Comparison of ENCODE assay signal across 8 cellular contexts in the genomic region with DNA sequence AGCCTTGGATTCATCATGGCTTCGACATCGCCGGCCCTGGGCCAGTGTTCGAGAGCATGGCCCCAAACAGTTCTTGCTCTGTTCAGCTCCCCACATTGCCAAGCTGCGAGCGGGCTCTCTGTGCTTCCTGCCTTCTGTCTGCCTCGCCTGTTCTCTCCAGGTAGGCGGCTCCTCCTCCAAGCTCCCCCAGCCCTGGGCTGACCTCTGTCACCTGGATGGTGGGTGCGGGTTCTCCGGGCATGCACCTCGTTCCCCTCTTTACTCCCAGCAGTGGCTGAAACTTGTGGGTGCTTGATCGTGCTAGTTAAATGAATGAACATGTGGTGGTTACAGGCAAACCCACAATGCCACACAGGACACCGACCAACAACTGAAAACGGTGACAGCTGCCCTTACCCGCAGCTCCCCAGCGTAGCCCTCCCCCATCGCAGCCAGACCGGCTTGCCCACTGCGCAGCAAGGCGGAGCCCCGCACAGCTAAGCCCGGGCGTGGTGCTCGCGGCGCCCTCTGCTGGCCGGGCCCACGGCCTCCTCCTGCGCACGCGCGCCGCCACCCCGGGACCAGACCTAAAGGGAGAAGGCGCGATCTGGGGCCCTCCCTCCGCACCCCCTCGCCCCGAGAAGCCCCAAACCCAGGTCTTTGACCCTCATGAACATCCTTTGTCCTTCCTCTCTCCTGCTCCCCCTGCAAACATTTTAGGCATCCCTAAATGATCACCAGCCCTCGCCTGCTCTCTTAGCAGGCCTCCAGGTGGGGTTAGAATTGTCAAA. TPM values are rescaled to one million over a fixed set of nuclear protein-coding genes. Genes with fewer than 3 reads are reported as not detected.
DNase-seq lines count a peak whose midpoint lies in the region; ATAC-seq and TF ChIP-seq lines count a peak whose summit lies in the region.

No MANE protein-coding gene starts in this region.

- no peaks in the 10 kb centered on the region for H3K9me3 ChIP-seq in CD4-positive, CD25-positive, alpha-beta regulatory T cell (ENCODE audit: control insufficient read depth in 2 of 2, low read length in 2 of 2)
- H3K9me3 ChIP-seq in effector memory CD4-positive, alpha-beta T cell (ENCODE audit: control insufficient read depth, low read length), result no peaks in the 10 kb centered on the region
- no peaks in the 10 kb centered on the region for H3K9me3 ChIP-seq in mesenchymal stem cell (ENCODE audit: control insufficient read depth, low read length)

- no peaks in the 10 kb centered on the region for H3K36me3 ChIP-seq in CD4-positive, CD25-positive, alpha-beta regulatory T cell (ENCODE audit: control insufficient read depth, insufficient read depth, low read length)
- no peaks in the 10 kb centered on the region for H3K36me3 ChIP-seq in effector memory CD4-positive, alpha-beta T cell (ENCODE audit: control insufficient read depth, insufficient read depth, low read length)
- H3K36me3 ChIP-seq in mesenchymal stem cell (ENCODE audit: control insufficient read depth in 1 of 2, insufficient read depth in 2 of 2, low read depth in 1 of 2, low read length in 2 of 2), result no peaks in the 10 kb centered on the region

- no peaks in the 10 kb centered on the region for H3K79me1 ChIP-seq in mesenchymal stem cell (replicated peaks; ENCODE audit: low read length, poor library complexity, severe bottlenecking)

- H3K4me1 ChIP-seq in CD4-positive, CD25-positive, alpha-beta regulatory T cell (ENCODE audit: control insufficient read depth, insufficient read depth, low read length, poor library complexity, severe bottlenecking), result peaks cover 30% of the 10 kb centered on the region
- H3K4me1 ChIP-seq in effector memory CD4-positive, alpha-beta T cell (ENCODE audit: control insufficient read depth, insufficient read depth, low read length, poor library complexity, severe bottlenecking), result peaks cover 18% of the 10 kb centered on the region
- peaks cover 35% of the 10 kb centered on the region for H3K4me1 ChIP-seq in mesenchymal stem cell (ENCODE audit: control insufficient read depth, insufficient read depth, low read depth, low read length)

- peak overlapping the region; percentile 98 for H3K27ac ChIP-seq in CD4-positive, CD25-positive, alpha-beta regulatory T cell (ENCODE audit: insufficient read depth, low read length, poor library complexity, severe bottlenecking)
- peak overlapping the region; percentile 78 for H3K27ac ChIP-seq in HL-60 (replicated peaks)
- peak overlapping the region; percentile 99 for H3K27ac ChIP-seq in effector memory CD4-positive, alpha-beta T cell (ENCODE audit: insufficient read depth, low read length, poor library complexity, severe bottlenecking)
- H3K27ac ChIP-seq in mesenchymal stem cell (ENCODE audit: low read length, poor library complexity, severe bottlenecking), result peak overlapping the region; percentile 95

- peak overlapping the region; percentile 97 for H4K8ac ChIP-seq in mesenchymal stem cell (ENCODE audit: low read length)

- no peak overlapping the region for H3K23ac ChIP-seq in mesenchymal stem cell (ENCODE audit: low read length in 2 of 2)

- H3K4me3 Mint-ChIP-seq in CD4-positive, CD25-positive, alpha-beta regulatory T cell, result peak overlapping the region; percentile 92 to 95 (median 95)

- peak overlapping the region in 1 of 2 experiments; percentile 82 for H3K14ac ChIP-seq in mesenchymal stem cell (ENCODE audit: low read length in 2 of 2)

- 14% methylated on average over 36 of the region's 40 CpGs for WGBS in mesenchymal stem cell

- peaks cover 18% of the 10 kb centered on the region for H3K27me3 Mint-ChIP-seq in CD4-positive, CD25-positive, alpha-beta regulatory T cell

- peak; percentile 83 to 84 for ATAC-seq in CD4-positive, CD25-positive, alpha-beta regulatory T cell (ENCODE audit: low read depth in 2 of 2)
- ATAC-seq in GM19463 (IDR thresholded peaks at IDR 0.05; ENCODE audit: unreplicated experiment), result peak; percentile 69

- H3K27me3 ChIP-seq in CD4-positive, CD25-positive, alpha-beta regulatory T cell (ENCODE audit: control insufficient read depth, insufficient read depth, low read length), result no peaks in the 10 kb centered on the region
- no peaks in the 10 kb centered on the region for H3K27me3 ChIP-seq in HL-60 (ENCODE audit: insufficient read depth, poor library complexity, severe bottlenecking)
- H3K27me3 ChIP-seq in effector memory CD4-positive, alpha-beta T cell (replicated peaks; ENCODE audit: control insufficient read depth, insufficient read depth, low read length, poor library complexity, severe bottlenecking), result no peaks in the 10 kb centered on the region
- no peaks in the 10 kb centered on the region for H3K27me3 ChIP-seq in mesenchymal stem cell (ENCODE audit: control insufficient read depth in 1 of 2, insufficient read depth in 1 of 2, low read length in 2 of 2)

- no peaks in the 10 kb centered on the region for H3K36me3 Mint-ChIP-seq in CD4-positive, CD25-positive, alpha-beta regulatory T cell

- H2BK15ac ChIP-seq in mesenchymal stem cell (ENCODE audit: low read depth, poor library complexity, severe bottlenecking), result no peak overlapping the region

- peak overlapping the region; percentile 72 for H3K4me2 ChIP-seq in mesenchymal stem cell (ENCODE audit: low read length, poor library complexity, severe bottlenecking)

- H3K4me1 Mint-ChIP-seq in CD4-positive, CD25-positive, alpha-beta regulatory T cell, result peaks cover 0 to 40% (median 27%) of the 10 kb centered on the region in 4 donors

- no peaks in the 10 kb centered on the region for H3K9me3 Mint-ChIP-seq in CD4-positive, CD25-positive, alpha-beta regulatory T cell

- peak overlapping the region; percentile 81 for H3K4me3 ChIP-seq in CD4-positive, CD25-positive, alpha-beta regulatory T cell (ENCODE audit: low read depth, low read length)
- H3K4me3 ChIP-seq in HL-60 (replicated peaks; ENCODE audit: insufficient read depth, low read length) (peak overlapping the region; percentile 51), mesenchymal stem cell (ENCODE audit: insufficient read depth in 1 of 2, low read depth in 1 of 2, low read length in 2 of 2) (peak overlapping the region in 1 of 2 experiments; percentile 73)
- peak overlapping the region; percentile 63 for H3K4me3 ChIP-seq in effector memory CD4-positive, alpha-beta T cell (ENCODE audit: insufficient read depth, low read depth, low read length, poor library complexity, severe bottlenecking)

- H3K9ac ChIP-seq in mesenchymal stem cell (ENCODE audit: low read length), result peak overlapping the region; percentile 80

- H2AK5ac ChIP-seq in mesenchymal stem cell (ENCODE audit: low read length, severe bottlenecking), result peak overlapping the region; percentile 47

- H2BK12ac ChIP-seq in mesenchymal stem cell (ENCODE audit: low read length in 2 of 2), result peak overlapping the region in 1 of 2 experiments; percentile 89

- H3K4ac ChIP-seq in mesenchymal stem cell (ENCODE audit: low read depth in 1 of 2, low read length in 2 of 2), result peak overlapping the region; percentile 45 to 68

- H2AFZ ChIP-seq in mesenchymal stem cell (ENCODE audit: low read depth, low read length), result peak overlapping the region; percentile 85

- H4K91ac ChIP-seq in mesenchymal stem cell (ENCODE audit: low read length), result peak overlapping the region; percentile 71

- peak overlapping the region; percentile 81 for H2BK5ac ChIP-seq in mesenchymal stem cell (ENCODE audit: low read depth, low read length, poor library complexity, severe bottlenecking)

- peak; percentile 82 to 91 (median 89) for DNase-seq in CD4-positive, CD25-positive, alpha-beta regulatory T cell
- DNase-seq in HL-60 (ENCODE audit: low read depth in 1 of 2, low spot score in 1 of 2) (peak; percentile 88), NCI-H82 treated with DMSO at 0.1 percent for 48 hours (lab: John Stamatoyannopoulos, UW; ENCODE audit: unreplicated experiment) (peak; percentile 57), mesenchymal stem cell (peak; percentile 77)
- DNase-seq in activated CD8-positive, alpha-beta memory T cell treated with anti-CD3 and anti-CD28 coated beads for 1 hour (ENCODE audit: extremely low read depth in 1 of 2, low read depth in 1 of 2), result peak; percentile 56 to 85
- peak; percentile 78 to 83 (median 79) for DNase-seq in effector memory CD4-positive, alpha-beta T cell
- peak; percentile 77 for DNase-seq in stimulated activated CD8-positive, alpha-beta memory T cell treated with anti-CD3 and anti-CD28 coated beads, Interleukin-12 subunit alpha, Interleukin-12 subunit beta, amount 100 ng/mL, for 24 hours (ENCODE audit: extremely low read depth)

- H2BK120ac ChIP-seq in mesenchymal stem cell (ENCODE audit: low read depth, low read length), result peak overlapping the region; percentile 90

- peak overlapping the region; percentile 91 to 100 (median 98) for H3K27ac Mint-ChIP-seq in CD4-positive, CD25-positive, alpha-beta regulatory T cell

- TF ChIP-seq CTCF in HL-60 (IDR thresholded peaks at IDR 0.05; ENCODE audit: insufficient read depth, low read length), result peak; percentile 76

- H3K18ac ChIP-seq in mesenchymal stem cell (ENCODE audit: low read depth in 1 of 2, low read length in 2 of 2), result peak overlapping the region; percentile 59 to 95

RNA-seq across cellular contexts. Expression of gene EIF1, which starts 22.9 kb away (rescaled TPM):
- 2,625 TPM for total RNA-seq in CD4-positive, CD25-positive, alpha-beta regulatory T cell
- polyA plus RNA-seq in CD4-positive, CD25-positive, alpha-beta regulatory T cell, result 1,000 to 10,000 TPM; 1,357 to 1,617 (median 1,453) TPM
- 1,039 TPM for polyA plus RNA-seq in mesenchymal stem cell (2013, experiment 1 of 2)
- polyA plus RNA-seq in mesenchymal stem cell (2013, experiment 2 of 2), result 1,049 TPM

RNA-seq across cellular contexts. Expression of gene KRT17, which starts 41.4 kb away (rescaled TPM):
- not detected for total RNA-seq in CD4-positive, CD25-positive, alpha-beta regulatory T cell
- polyA plus RNA-seq in CD4-positive, CD25-positive, alpha-beta regulatory T cell, result not detected
- 0.10 TPM for polyA plus RNA-seq in mesenchymal stem cell (2013, experiment 1 of 2)
- polyA plus RNA-seq in mesenchymal stem cell (2013, experiment 2 of 2), result not detected

RNA-seq across cellular contexts. Expression of gene GAST, which starts 46.4 kb away (rescaled TPM):
- total RNA-seq in CD4-positive, CD25-positive, alpha-beta regulatory T cell, result not detected
- polyA plus RNA-seq in CD4-positive, CD25-positive, alpha-beta regulatory T cell, result not detected
- polyA plus RNA-seq in mesenchymal stem cell (2013, experiment 1 of 2), result not detected
- not detected for polyA plus RNA-seq in mesenchymal stem cell (2013, experiment 2 of 2)

RNA-seq across cellular contexts. Expression of gene KRT16, which starts 53.2 kb away (rescaled TPM):
- total RNA-seq in CD4-positive, CD25-positive, alpha-beta regulatory T cell, result not detected
- not detected for polyA plus RNA-seq in CD4-positive, CD25-positive, alpha-beta regulatory T cell
- not detected for polyA plus RNA-seq in mesenchymal stem cell (2013, experiment 1 of 2)
- not detected for polyA plus RNA-seq in mesenchymal stem cell (2013, experiment 2 of 2)
